ENCODE assay signal across 16 cellular contexts in genomic region chr2:11244091-11244826, GRCh38.
DNase-seq lines count a peak whose midpoint lies in the region; ATAC-seq, FAIRE-seq and TF ChIP-seq lines count a peak whose summit lies in the region.
"Had no signal": no experiment of that assay in that cellular context is flagged by ENCODE, and none has a peak within 500 bp of the region (broad histone marks: within the 10 kb centered on the region; RNA-seq: fewer than 3 reads in every experiment).

No MANE protein-coding gene starts in this region.

- H3K4me3 ChIP-seq in HEK293 (ENCODE audit: low read depth, low read length) (no peak overlapping the region), GM12878 (no peak overlapping the region), right lobe of liver (no peak overlapping the region)
- H3K4me3 ChIP-seq: GM23338 had no signal

- no peak overlapping the region for H3K4me2 ChIP-seq in GM12878 (ENCODE audit: control insufficient read depth, insufficient read depth)
- H3K4me2 ChIP-seq: GM23338 had no signal

- H3K27ac ChIP-seq in HEK293 (ENCODE audit: extremely low read depth, low read depth, low read length) (no peak overlapping the region), GM12878 (ENCODE audit: control insufficient read depth, insufficient read depth) (no peak overlapping the region), right lobe of liver (no peak overlapping the region)
- H3K27ac ChIP-seq: C4-2B had no signal

- no peak for FAIRE-seq in GM12878 (lab: Jason Lieb, UNC)
- FAIRE-seq in islet of Langerhans (lab: Jason Lieb, UNC), result peak; percentile 72
- FAIRE-seq: D721Med, GM12892, GM18507 had no signal

- H3K9me3 ChIP-seq in HEK293 (ENCODE audit: control insufficient read depth, insufficient read depth, low read depth, low read length) (no peaks in the 10 kb centered on the region), GM12878 (replicated peaks; ENCODE audit: control insufficient read depth, insufficient read depth, low read length) (no peaks in the 10 kb centered on the region), right lobe of liver (no peaks in the 10 kb centered on the region)
- H3K9me3 ChIP-seq: Caco-2 had no signal

- H3K36me3 ChIP-seq in HEK293 (ENCODE audit: control insufficient read depth in 2 of 2, insufficient read depth in 1 of 2, low read length in 2 of 2) (peaks cover 3 to 6% of the 10 kb centered on the region in 2 experiments), GM12878 (ENCODE audit: control insufficient read depth in 2 of 2, insufficient read depth in 2 of 2, low read length in 1 of 2) (peaks cover 0 to 3% of the 10 kb centered on the region in 2 experiments; a peak in 1 of 4 replicates), right lobe of liver (no peaks in the 10 kb centered on the region)

- TF ChIP-seq CTCF in HEK293 (tag by site-specific recombination; IDR thresholded peaks at IDR 0.05), result no peak
- TF ChIP-seq CTCF in GM12878 (IDR thresholded peaks at IDR 0.05 in 2 of 3, conservative IDR thresholded peaks at IDR 0.05 in 1 of 3; ENCODE audit: control insufficient read depth in 2 of 3, extremely low read depth in 1 of 3, insufficient read depth in 1 of 3, low read depth in 3 of 3, low read length in 3 of 3), result no peak
- no peak for TF ChIP-seq CTCF in right lobe of liver (IDR thresholded peaks at IDR 0.05)

- H3K4me1 ChIP-seq in HEK293 (ENCODE audit: control insufficient read depth, insufficient read depth, low read length) (no peaks in the 10 kb centered on the region), GM12878 (ENCODE audit: control insufficient read depth, insufficient read depth, low read length) (no peaks in the 10 kb centered on the region), right lobe of liver (peaks cover 0 to 10% (median 4%) of the 10 kb centered on the region in 4 donors)

- DNase-seq in GM12878 (ENCODE audit: low read depth, low spot score), result no peak
- DNase-seq in right lobe of liver, result no peak
- DNase-seq in T-helper 2 cell, result no peak
- no peak for DNase-seq in stimulated activated CD4-positive, alpha-beta T cell treated with anti-CD3 and anti-CD28 coated beads, Interleukin-4, amount 100 ng/mL, for 1 hour
- DNase-seq: AML-193; Caco-2; CD4-positive, alpha-beta T cell; H7 had no signal

- RAD21 ChIA-PET in GM12878 (lab: Charles Lee; ENCODE audit: unreplicated experiment), result no interaction called here

- no peak for TF ChIP-seq RAD21 in GM12878 (IDR thresholded peaks at IDR 0.05; ENCODE audit: insufficient read depth, low read depth, low read length)

- no TSS peak for BruUV-seq in GM12878 (replicated peaks; lab: Mats Ljungman, UMichigan)

- TF ChIP-seq POLR2A in GM12878 (IDR thresholded peaks at IDR 0.05; ENCODE audit: low read depth, low read length), result no peak
- TF ChIP-seq POLR2A in right lobe of liver (IDR thresholded peaks at IDR 0.05), result no peak

- ATAC-seq in GM12878 (no peak), right lobe of liver (peak in 3 of 4 donors; percentile 67 to 78 (median 70)), HG03025 (IDR thresholded peaks at IDR 0.05; ENCODE audit: low FRiP score, unreplicated experiment) (no peak)
- ATAC-seq: GM23338 had no signal

- H3K27me3 ChIP-seq in GM12878 (replicated peaks in 1 of 2; ENCODE audit: control insufficient read depth in 2 of 2, insufficient read depth in 2 of 2, low read length in 1 of 2), result no peaks in the 10 kb centered on the region
- no peaks in the 10 kb centered on the region for H3K27me3 ChIP-seq in right lobe of liver

- POLR2A ChIA-PET in HEK293 (lab: Yijun Ruan, JAX) (no interaction called here), GM12878 (lab: Charles Lee) (no interaction called here)

- H3K79me2 ChIP-seq in GM12878 (ENCODE audit: control insufficient read depth, insufficient read depth, low read length), result no peaks in the 10 kb centered on the region

- no peak overlapping the region for H3K9ac ChIP-seq in GM12878 (ENCODE audit: control insufficient read depth, insufficient read depth, low read length)

- no peaks in the 10 kb centered on the region for H4K20me1 ChIP-seq in GM12878 (ENCODE audit: control insufficient read depth, insufficient read depth)

- no peak for TF ChIP-seq EP300 in GM12878 (IDR thresholded peaks at IDR 0.05; ENCODE audit: borderline replicate concordance in 1 of 2, control insufficient read depth in 1 of 2, low read depth in 2 of 2, low read length in 2 of 2)

- intact Hi-C loops in GM12878 (cut with micrococcal nuclease; ENCODE audit: unreplicated experiment) (no loop called here), right lobe of liver (cut with DNase I) (no loop called here)

- in situ Hi-C loops in GM12878 (cut with MboI), result no loop called here

- no peak overlapping the region for H2AFZ ChIP-seq in GM12878 (ENCODE audit: control insufficient read depth, low read depth, low read length)
- H2AFZ ChIP-seq: GM23338 had no signal

- SMC1A ChIA-PET in GM12878 (lab: Charles Lee; ENCODE audit: uncharacterized antibody, unreplicated experiment), result interaction anchor here (0.6 kb wide), 1 partner anchor 14 kb away, joined by 3 read pairs; no protein-coding TSS in a partner anchor

- WGBS in GM12878 (ENCODE audit: insufficient coverage, insufficient replicate concordance, low lambda C conversion rate, missing lambda C conversion rate), result 18% methylated on average over 1 of the region's 1 CpG
- 100% methylated on average over 1 of the region's 1 CpG for WGBS in right lobe of liver (ENCODE audit: insufficient coverage, low coverage, low lambda C conversion rate, missing lambda C conversion rate)

- CTCF ChIA-PET in HEK293 (lab: Yijun Ruan, JAX), result interaction anchor here (0.6 kb wide), 1 partner anchor 174 kb away, joined by 3 read pairs; no protein-coding TSS in a partner anchor
- CTCF ChIA-PET in GM12878 (lab: Yijun Ruan, JAX), result no interaction called here

TF ChIP-seq in HEK293, 187 proteins besides CTCF, POLR2A, EP300 and RAD21:
- TF ChIP-seq ZNF121 (tag by site-specific recombination; IDR thresholded peaks at IDR 0.05) (peak; percentile 92), ZNF335 (tag by site-specific recombination; conservative IDR thresholded peaks at IDR 0.05) (no peak), ZNF768 (tag by site-specific recombination; IDR thresholded peaks at IDR 0.05) (no peak), ZNF623 (tag by site-specific recombination; IDR thresholded peaks at IDR 0.05) (no peak), ZNF629 (tag by site-specific recombination; IDR thresholded peaks at IDR 0.05) (no peak), ZNF19 (tag by site-specific recombination; IDR thresholded peaks at IDR 0.05; ENCODE audit: low read depth) (no peak), ZNF510 (tag by site-specific recombination; IDR thresholded peaks at IDR 0.05; ENCODE audit: insufficient replicate concordance) (no peak)
TF ChIP-seq in HEK293: peak in this region for 1.

TF ChIP-seq in GM12878, 131 proteins besides CTCF, POLR2A, EP300 and RAD21:
- TF ChIP-seq PAX5 (IDR thresholded peaks at IDR 0.05; ENCODE audit: borderline replicate concordance, low read depth, low read length), result peak; percentile 61; the same call in 1 of the 2 replicates
- no peak for TF ChIP-seq CBFB (IDR thresholded peaks at IDR 0.05; ENCODE audit: low read depth)
TF ChIP-seq in GM12878: peak in this region for 1.

Comparison
In these comparisons a context has a peak if more than half of its experiments do, and no peak if none do; other contexts are left out.
1. ATAC-seq: peak in right lobe of liver (3 of 4); none in GM12878 (single experiment) and HG03025 (single experiment).